21 cellular contexts compared by ENCODE assay signal in the genomic region with DNA sequence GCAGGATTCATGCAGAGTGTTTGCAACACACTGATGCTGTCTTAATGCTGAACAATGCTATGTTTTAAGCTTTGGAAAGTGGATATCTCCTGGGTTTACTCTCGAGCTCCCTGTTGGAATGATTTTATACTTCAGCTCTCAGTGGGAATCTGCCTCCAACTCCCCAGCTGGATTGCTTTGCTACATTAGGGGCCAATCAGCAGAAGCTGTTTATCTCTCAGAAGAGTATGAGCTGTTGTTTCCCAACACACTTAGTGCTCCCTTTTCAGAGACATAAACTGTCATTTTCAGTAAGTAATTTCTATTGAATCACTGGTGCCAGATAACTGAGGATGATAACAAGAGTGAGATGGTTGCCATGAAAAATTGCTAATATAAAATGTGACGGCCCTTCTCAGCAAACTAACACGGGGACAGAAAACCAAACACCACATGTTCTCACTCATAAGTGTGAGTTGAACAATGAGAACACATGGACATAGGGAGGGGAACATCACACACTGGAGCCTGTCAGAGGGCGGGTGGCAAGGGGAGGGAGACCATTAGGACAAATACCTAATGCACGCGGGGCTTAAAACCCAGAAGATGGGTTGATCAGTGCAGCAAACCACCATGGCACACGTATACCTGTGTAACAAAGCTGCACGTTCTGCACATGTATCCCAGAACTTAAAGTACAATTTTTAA.
"Had no signal": no experiment of that assay in that cellular context is flagged by ENCODE, and none has a peak within 500 bp of the region (broad histone marks: within the 10 kb centered on the region; RNA-seq: fewer than 3 reads in every experiment).

No MANE protein-coding gene starts in this region.

- DNase-seq: activated CD4-positive, alpha-beta T cell treated with anti-CD3 and anti-CD28 coated beads, Interleukin-2, amount 50 U/mL, for 48 hours; activated CD8-positive, alpha-beta memory T cell treated with anti-CD3 and anti-CD28 coated beads, Interleukin-2, amount 10 ng/mL, durations not matched to agents 7 days and 5 days; activated effector memory CD4-positive, alpha-beta T cell treated with Interleukin-2 at 50 U/mL for 16 hours; activated T-cell treated with anti-CD3 and anti-CD28 coated beads, Interleukin-2, amount 50 U/mL, for 24 hours; cerebellar nuclear complex; left colon; naive thymus-derived CD8-positive, alpha-beta T cell; posterior cingulate gyrus; retina; SJCRH30; stimulated activated CD4-positive, alpha-beta T cell treated with anti-CD3 and anti-CD28 coated beads, Interleukin-4, amount 100 ng/mL, for 4 hours; stimulated activated CD8-positive, alpha-beta memory T cell treated with anti-CD3 and anti-CD28 coated beads, Interleukin-4, amount 100 ng/mL, for 48 hours; stimulated activated naive CD4-positive, alpha-beta T cell treated with Interleukin-2 at 50 U/mL for 16 hours; T-helper 17 cell; transverse colon; WERI-Rb-1 had no signal

- H3K27ac Mint-ChIP-seq: activated CD8-positive, alpha-beta memory T cell treated with anti-CD3 and anti-CD28 coated beads, Interleukin-2, amount 10 ng/mL, durations not matched to agents 7 days and 5 days; activated naive CD4-positive, alpha-beta T cell treated with anti-CD3 and anti-CD28 coated beads, Interleukin-2, amount 50 U/mL, for 72 hours; activated T-cell treated with anti-CD3 and anti-CD28 coated beads, Interleukin-2, amount 50 U/mL, for 24 hours; T-helper 17 cell had no signal

- H3K9me3 ChIP-seq: neutrophil, SJCRH30, transverse colon had no signal

- H3K27me3 ChIP-seq: neutrophil, SJCRH30, transverse colon had no signal

- H3K4me1 Mint-ChIP-seq: activated CD8-positive, alpha-beta memory T cell treated with anti-CD3 and anti-CD28 coated beads, Interleukin-2, amount 10 ng/mL, durations not matched to agents 7 days and 5 days; naive thymus-derived CD8-positive, alpha-beta T cell; T-helper 17 cell had no signal

- H3K36me3 ChIP-seq: neutrophil, SJCRH30, transverse colon, WERI-Rb-1 had no signal

- H3K27ac ChIP-seq: epithelial cell of prostate, neutrophil, SJCRH30, transverse colon, WERI-Rb-1 had no signal

- H3K36me3 Mint-ChIP-seq: activated CD8-positive, alpha-beta memory T cell treated with anti-CD3 and anti-CD28 coated beads, Interleukin-2, amount 10 ng/mL, durations not matched to agents 7 days and 5 days; activated naive CD4-positive, alpha-beta T cell treated with anti-CD3 and anti-CD28 coated beads, Interleukin-2, amount 50 U/mL, for 72 hours; naive thymus-derived CD8-positive, alpha-beta T cell had no signal

- ATAC-seq: activated CD8-positive, alpha-beta memory T cell treated with anti-CD3 and anti-CD28 coated beads, Interleukin-2, amount 10 ng/mL, durations not matched to agents 7 days and 5 days; activated naive CD4-positive, alpha-beta T cell treated with anti-CD3 and anti-CD28 coated beads, Interleukin-2, amount 50 U/mL, for 72 hours; left colon; naive thymus-derived CD8-positive, alpha-beta T cell; T-helper 17 cell had no signal

- H3K4me3 Mint-ChIP-seq: activated CD8-positive, alpha-beta memory T cell treated with anti-CD3 and anti-CD28 coated beads, Interleukin-2, amount 10 ng/mL, durations not matched to agents 7 days and 5 days; activated T-cell treated with anti-CD3 and anti-CD28 coated beads, Interleukin-2, amount 50 U/mL, for 24 hours; dendritic cell treated with granulocyte-macrophage colony-stimulating factor and Interleukin-4, amounts not matched to agents 40 ng/mL and 50 ng/mL, for 4 days; naive thymus-derived CD8-positive, alpha-beta T cell; T-helper 17 cell had no signal

- H3K4me1 ChIP-seq: SJCRH30, transverse colon had no signal

- H3K9me3 Mint-ChIP-seq: activated T-cell treated with anti-CD3 and anti-CD28 coated beads, Interleukin-2, amount 50 U/mL, for 24 hours; dendritic cell treated with granulocyte-macrophage colony-stimulating factor and Interleukin-4, amounts not matched to agents 40 ng/mL and 50 ng/mL, for 4 days; naive thymus-derived CD8-positive, alpha-beta T cell had no signal

- H3K4me3 ChIP-seq: SJCRH30, skin epidermis, transverse colon had no signal
